ENCODE assay signal across 8 cellular contexts in genomic region chr1:77888071-77888428, GRCh38. TPM values are rescaled to one million over a fixed set of nuclear protein-coding genes. Genes with fewer than 3 reads are reported as not detected.
A peak's percentile ranks its signal among the peaks of the same experiment; 100 is the strongest.
DNase-seq lines count a peak whose midpoint lies in the region; ATAC-seq, FAIRE-seq and TF ChIP-seq lines count a peak whose summit lies in the region.

No MANE protein-coding gene starts in this region.

- no peaks in the 10 kb centered on the region for H3K4me1 Mint-ChIP-seq in Caco-2 (ENCODE audit: low read depth, unreplicated experiment)

- no peak for TF ChIP-seq CTCF in Caco-2 (IDR thresholded peaks at IDR 0.05; ENCODE audit: insufficient read depth in 1 of 2, low read depth in 1 of 2, low read length in 1 of 2, severe bottlenecking in 1 of 2, unreplicated experiment in 1 of 2)
- no peak for TF ChIP-seq CTCF in bronchial epithelial cell (IDR thresholded peaks at IDR 0.05; ENCODE audit: insufficient read depth, low read length, severe bottlenecking)

- H3K36me3 ChIP-seq in Caco-2 (ENCODE audit: control insufficient read depth, insufficient read depth, low read length) (no peaks in the 10 kb centered on the region), HUES6 (ENCODE audit: control insufficient read depth, insufficient read depth, low read length) (no peaks in the 10 kb centered on the region), bronchial epithelial cell (ENCODE audit: control insufficient read depth, insufficient read depth, low read length) (no peaks in the 10 kb centered on the region)

- H3K4me1 ChIP-seq in Caco-2: no peaks in the 10 kb centered on the region
- H3K4me1 ChIP-seq in HUES6 (ENCODE audit: control insufficient read depth, insufficient read depth, low read length): peaks cover 9% of the 10 kb centered on the region; the same call in 1 of the 2 replicates

- peak overlapping the region; percentile 77 for H3K4me3 Mint-ChIP-seq in Caco-2 (ENCODE audit: unreplicated experiment)

- ATAC-seq in left lobe of liver: peak; percentile 31
- ATAC-seq in HG03378 (IDR thresholded peaks at IDR 0.05; ENCODE audit: unreplicated experiment): no peak
- no peak for ATAC-seq in HG03280 (IDR thresholded peaks at IDR 0.05; ENCODE audit: unreplicated experiment)

- H3K27ac Mint-ChIP-seq in Caco-2 (ENCODE audit: unreplicated experiment): peak overlapping the region; percentile 62

- no peaks in the 10 kb centered on the region for H3K9me3 Mint-ChIP-seq in Caco-2 (ENCODE audit: unreplicated experiment)

- peak overlapping the region; percentile 90 for H3K9ac ChIP-seq in HUES6 (ENCODE audit: low read length)

- H3K9me3 ChIP-seq in Caco-2 (no peaks in the 10 kb centered on the region), HUES6 (ENCODE audit: control insufficient read depth, insufficient read depth, low read depth, low read length) (no peaks in the 10 kb centered on the region)

- no peaks in the 10 kb centered on the region for H3K36me3 Mint-ChIP-seq in Caco-2 (ENCODE audit: insufficient read depth, unreplicated experiment)

- H3K27me3 Mint-ChIP-seq in Caco-2 (ENCODE audit: insufficient read depth, unreplicated experiment): no peaks in the 10 kb centered on the region

- H3K27ac ChIP-seq in HUES6 (ENCODE audit: low read depth, low read length) (peak overlapping the region; percentile 56), substantia nigra (ENCODE audit: low read depth, low read length, poor library complexity, severe bottlenecking) (peak overlapping the region; percentile 55)

- H3K27me3 ChIP-seq in Caco-2 (replicated peaks; ENCODE audit: control insufficient read depth, insufficient read depth, low read length) (no peaks in the 10 kb centered on the region), HUES6 (ENCODE audit: control insufficient read depth, insufficient read depth, low read length) (no peaks in the 10 kb centered on the region), bronchial epithelial cell (ENCODE audit: control insufficient read depth, insufficient read depth, low read length) (no peaks in the 10 kb centered on the region)

- FAIRE-seq in bronchial epithelial cell (lab: Jason Lieb, UNC): no peak

- H3K4me3 ChIP-seq in Caco-2 (ENCODE audit: low read depth, low read length) (peak overlapping the region; percentile 53), HUES6 (ENCODE audit: low read depth, low read length) (peak overlapping the region; percentile 94), bronchial epithelial cell (ENCODE audit: low read depth, low read length) (peak overlapping the region; percentile 67)

- DNase-seq in Caco-2 (no peak), bronchial epithelial cell (ENCODE audit: low read depth) (no peak), left lobe of liver (ENCODE audit: low spot score) (no peak), substantia nigra (lab: John Stamatoyannopoulos, UW) (peak in 12 of 49 donors; percentile 2 to 52 (median 31)), NCI-H82 (lab: John Stamatoyannopoulos, UW) (no peak)

- intact Hi-C loops in Caco-2 (cut with micrococcal nuclease; ENCODE audit: unreplicated experiment): no loop called here

- POLR2A ChIA-PET in Caco-2 (lab: Charles Lee): no interaction called here

- no TSS peak for BruUV-seq in Caco-2 (replicated peaks; lab: Mats Ljungman, UMichigan)

- CTCF ChIA-PET in Caco-2 (lab: Charles Lee): interaction anchor here (0.7 to 1.1 kb wide), 2 partner anchors 13 to 227 kb away, joined by 5 read pairs; no protein-coding TSS in a partner anchor

RNA-seq across cellular contexts. Expression of gene NEXN, which starts 0.4 kb away (rescaled TPM):
- total RNA-seq in Caco-2 (2022): 1.1 and 1.9 TPM in 2 replicates
- total RNA-seq in bronchial epithelial cell: 0.26 and 0.51 TPM in 2 replicates
- total RNA-seq in left lobe of liver: 0.68 TPM
